In the genomic region with DNA sequence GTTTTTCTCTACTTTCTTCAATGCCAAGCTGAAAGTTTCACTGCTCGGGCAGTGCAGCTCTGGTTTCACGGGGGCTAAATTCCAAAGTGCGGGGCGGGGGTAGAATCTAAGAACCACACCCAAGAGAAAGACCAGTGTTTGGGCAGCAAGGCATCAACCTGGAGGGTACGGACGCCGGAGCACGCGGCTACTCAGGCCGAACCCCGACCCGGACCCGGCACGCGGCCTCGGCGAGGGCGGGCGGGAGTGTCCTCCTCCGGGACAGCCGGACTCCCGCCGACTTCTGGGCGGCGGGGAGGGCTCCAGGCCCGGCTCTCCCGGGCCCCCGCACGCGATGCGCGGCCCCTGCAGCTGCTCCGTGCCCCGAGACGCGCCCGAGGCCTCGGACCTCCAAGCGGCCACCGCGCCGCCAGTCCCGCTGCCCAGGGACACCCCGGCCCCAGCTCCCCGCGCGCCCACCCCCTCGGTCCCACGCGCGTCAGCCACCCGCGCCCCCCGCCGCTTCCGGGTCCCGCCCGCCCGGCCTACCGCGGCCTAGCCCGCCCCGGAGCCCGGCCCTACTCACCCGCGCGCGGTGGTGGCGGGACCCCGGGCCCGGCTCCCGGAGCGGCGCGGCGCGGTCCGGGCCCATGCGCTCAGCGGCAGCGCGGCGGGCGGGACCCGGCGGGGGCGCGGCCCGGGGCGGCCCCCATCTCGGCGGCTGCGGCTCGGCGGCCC, we compare ENCODE assay signal across 8 cellular contexts. TPM values are rescaled to one million over a fixed set of nuclear protein-coding genes. Genes with fewer than 3 reads are reported as not detected.
DNase-seq lines count a peak whose midpoint lies in the region; ATAC-seq, FAIRE-seq and TF ChIP-seq lines count a peak whose summit lies in the region.

No MANE protein-coding gene starts in this region.

- no peak for FAIRE-seq in pancreas (lab: Jason Lieb, UNC)

- H3K27me3 ChIP-seq in pancreas = no peaks in the 10 kb centered on the region

- no peaks in the 10 kb centered on the region for H3K36me3 ChIP-seq in pancreas

- ATAC-seq in GM18519 (IDR thresholded peaks at IDR 0.05; ENCODE audit: low FRiP score, unreplicated experiment) (peak; percentile 15), HG03135 (IDR thresholded peaks at IDR 0.05; ENCODE audit: unreplicated experiment) (peak; percentile 17), pancreas (peak in 1 of 4 donors; percentile 0), sciatic nerve (no peak)

- H3K9me3 ChIP-seq in pancreas = no peaks in the 10 kb centered on the region

- DNase-seq in ACHN (peak; percentile 33), fibroblast of villous mesenchyme (ENCODE audit: low read depth) (no peak), pancreas (peak in 5 of 6 donors; percentile 42 to 83 (median 75)), sciatic nerve (ENCODE audit: low spot score) (no peak), inferior parietal cortex (ENCODE audit: extremely low spot score) (no peak)

- intact Hi-C loops in pancreas (cut with DNase I) = no loop called here
- intact Hi-C loops in sciatic nerve (cut with DNase I) = no loop called here

- TF ChIP-seq CTCF in WI38 (IDR thresholded peaks at IDR 0.05; ENCODE audit: low read depth, low read length) (no peak), fibroblast of villous mesenchyme (IDR thresholded peaks at IDR 0.05; ENCODE audit: insufficient read depth, low read depth, low read length) (no peak), pancreas (IDR thresholded peaks at IDR 0.05) (no peak)

- in situ Hi-C loops in ACHN (cut with HindIII; ENCODE audit: low pct_ligation_motif_present, low pct_unique_long_range_greater_than_20kb, low sequenced_read_pairs) = no loop called here

- peaks cover 0 to 6% (median 4%) of the 10 kb centered on the region in 3 donors for H3K4me1 ChIP-seq in pancreas

- H3K4me3 ChIP-seq in WI38 (ENCODE audit: low read depth, low read length) (peak overlapping the region; percentile 64), fibroblast of villous mesenchyme (ENCODE audit: low read depth, low read length) (peak overlapping the region; percentile 73), pancreas (peak overlapping the region; percentile 35 to 75 (median 60))

- peak overlapping the region in 2 of 4 donors; percentile 17 to 28 for H3K27ac ChIP-seq in pancreas

- 0 to 1% methylated on average over 54 to 95 of the region's 95 CpGs for WGBS in pancreas, 2 donors

RNA-seq across cellular contexts. Expression of a gene that starts 0.6 kb away (rescaled TPM):
- total RNA-seq in fibroblast of villous mesenchyme (14.5 and 16.4 TPM in 2 replicates), pancreas (10 to 100 TPM in 3 of 6 donors, 1 to 10 TPM in 3; 8.0 to 13.6 (median 9.6) TPM), sciatic nerve (20.1 TPM)
- polyA plus RNA-seq in pancreas = 10 to 100 TPM; 12.3 to 12.8 TPM

RNA-seq across cellular contexts. Expression of a gene that starts 18.4 kb away (rescaled TPM):
- 80.3 and 86.7 TPM in 2 replicates for total RNA-seq in fibroblast of villous mesenchyme
- 10 to 100 TPM in 5 of 6 donors, 1 to 10 TPM in 1; 9.2 to 22.0 (median 18.6) TPM for total RNA-seq in pancreas
- 10 to 100 TPM; 58.1 to 65.4 TPM for polyA plus RNA-seq in pancreas
- total RNA-seq in sciatic nerve = 32.5 TPM

RNA-seq across cellular contexts. Expression of a gene that starts 29.8 kb away (rescaled TPM):
- total RNA-seq in fibroblast of villous mesenchyme (51.5 and 52.2 TPM in 2 replicates), pancreas (10 to 100 TPM; 53.1 to 75.5 (median 58.9) TPM), sciatic nerve (29.0 TPM)
- polyA plus RNA-seq in pancreas = 10 to 100 TPM; 62.1 to 88.5 TPM

RNA-seq across cellular contexts. Expression of a gene that starts 45.0 kb away (rescaled TPM):
- total RNA-seq in fibroblast of villous mesenchyme = 126 TPM in 2 replicates
- 10 to 100 TPM; 11.0 to 32.5 (median 20.8) TPM for total RNA-seq in pancreas
- polyA plus RNA-seq in pancreas = 10 to 100 TPM; 48.4 to 68.6 TPM
- total RNA-seq in sciatic nerve = 68.3 TPM

RNA-seq across cellular contexts. Expression of a gene that starts 49.7 kb away (rescaled TPM):
- 11.6 and 16.0 TPM in 2 replicates for total RNA-seq in fibroblast of villous mesenchyme
- total RNA-seq in pancreas = 10 to 100 TPM in 5 of 6 donors, 1 to 10 TPM in 1; 9.2 to 21.4 (median 15.6) TPM
- polyA plus RNA-seq in pancreas = 10 to 100 TPM; 48.8 to 68.0 TPM
- 10.4 TPM for total RNA-seq in sciatic nerve

Comparison
In these comparisons a context has a peak if more than half of its experiments do, and no peak if none do; other contexts are left out.
1. DNase-seq: peak in ACHN (single experiment) and pancreas (5 of 6); none in fibroblast of villous mesenchyme (single experiment), sciatic nerve (single experiment) and inferior parietal cortex (single experiment).
2. Peak in every context shown above with its lines, with median percentiles within 50 percentile points of each other: H3K4me3 ChIP-seq.